In the genomic region with DNA sequence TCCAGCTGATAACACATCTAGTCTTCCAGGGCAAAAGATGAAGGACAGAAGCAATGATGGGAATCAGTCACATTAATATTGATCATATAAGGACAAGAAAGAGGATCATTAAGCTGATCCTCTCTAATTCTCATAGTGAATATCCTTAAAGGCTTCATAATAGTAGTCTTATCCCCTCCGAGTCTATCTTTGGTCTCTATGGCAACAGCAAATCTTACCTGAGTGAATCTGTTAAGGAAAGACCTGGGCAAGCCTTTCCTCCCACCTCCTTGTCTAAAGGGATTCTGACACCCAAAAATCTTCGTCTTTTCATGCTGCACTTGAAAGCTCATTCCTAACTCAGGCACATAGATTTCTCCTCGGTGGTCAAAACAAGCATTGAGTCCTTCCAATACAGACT, we compare ENCODE assay signal across 25 cellular contexts.
"Had no signal": no experiment of that assay in that cellular context is flagged by ENCODE, and none has a peak within 500 bp of the region (broad histone marks: within the 10 kb centered on the region; RNA-seq: fewer than 3 reads in every experiment).

No MANE protein-coding gene starts in this region.

- H3K4me3 ChIP-seq: pancreas, prostate gland, right lobe of liver, sigmoid colon, thoracic aorta, thyroid gland, tibial nerve, upper lobe of left lung, vagina had no signal

- H3K4me1 ChIP-seq: pancreas, prostate gland, right lobe of liver, sigmoid colon, thyroid gland, tibial nerve, upper lobe of left lung, vagina had no signal

- H3K36me3 ChIP-seq: prostate gland had no signal

- ATAC-seq: naive thymus-derived CD8-positive, alpha-beta T cell; natural killer cell treated with Interleukin-12 subunit alpha and Interleukin-12 subunit beta and Interleukin-15 and Interleukin-18, amount 100 ng/mL, for 72 hours; pancreas; right cardiac atrium; right lobe of liver; stimulated activated memory B cell treated with anti-CD40 and anti-IgM and Interleukin-4, amounts not matched to agents 10 μg/mL and 1 μg/mL and 100 μg/mL, for 72 hours; stimulated activated naive CD8-positive, alpha-beta T cell treated with anti-CD3 and anti-CD28 coated beads, Interleukin-15, amount 100 ng/mL, for 72 hours; stimulated activated naive CD8-positive, alpha-beta T cell treated with anti-CD3 and anti-CD28 coated beads, Interleukin-15, Interleukin-2, amounts not matched to agents 100 U/mL and 50 U/mL, for 24 hours had no signal

- H3K27ac ChIP-seq: neutrophil, pancreas, prostate gland, right lobe of liver, sigmoid colon, thoracic aorta, thyroid gland, tibial nerve, upper lobe of left lung, vagina had no signal

- H3K27me3 ChIP-seq: neutrophil, pancreas, right lobe of liver, sigmoid colon, thyroid gland, tibial nerve, upper lobe of left lung, vagina had no signal

- H3K9me3 ChIP-seq: neutrophil, pancreas, prostate gland, right lobe of liver, sigmoid colon, thoracic aorta, thyroid gland, tibial nerve, upper lobe of left lung, vagina had no signal

- DNase-seq: naive thymus-derived CD8-positive, alpha-beta T cell; nephron progenitor cell; pancreas; right cardiac atrium; right lobe of liver; sigmoid colon; small intestine; stimulated activated CD4-positive, alpha-beta T cell treated with anti-CD3 and anti-CD28 coated beads, Interleukin-15, amount 100 ng/mL, for 24 hours; stimulated activated CD4-positive, alpha-beta T cell treated with anti-CD3 and anti-CD28 coated beads, Interleukin-4, amount 100 ng/mL, for 1 hour; stimulated activated CD4-positive, alpha-beta T cell treated with anti-CD3 and anti-CD28 coated beads, Interleukin-4, amount 100 ng/mL, for 4 hours; stimulated activated CD8-positive, alpha-beta memory T cell treated with anti-CD3 and anti-CD28 coated beads, Interleukin-4, amount 100 ng/mL, for 48 hours; stimulated activated naive CD4-positive, alpha-beta T cell; stimulated activated naive CD8-positive, alpha-beta T cell treated with anti-CD3 and anti-CD28 coated beads, Interleukin-15, amount 100 ng/mL, for 72 hours; stimulated activated naive CD8-positive, alpha-beta T cell treated with anti-CD3 and anti-CD28 coated beads, Interleukin-15, Interleukin-2, amounts not matched to agents 100 U/mL and 50 U/mL, for 24 hours; thyroid gland; trophoblast cell; upper lobe of left lung had no signal

- FAIRE-seq: pancreas, small intestine, urothelium cell line had no signal
